Comparison of ENCODE assay signal across 27 cellular contexts in the genomic region with DNA sequence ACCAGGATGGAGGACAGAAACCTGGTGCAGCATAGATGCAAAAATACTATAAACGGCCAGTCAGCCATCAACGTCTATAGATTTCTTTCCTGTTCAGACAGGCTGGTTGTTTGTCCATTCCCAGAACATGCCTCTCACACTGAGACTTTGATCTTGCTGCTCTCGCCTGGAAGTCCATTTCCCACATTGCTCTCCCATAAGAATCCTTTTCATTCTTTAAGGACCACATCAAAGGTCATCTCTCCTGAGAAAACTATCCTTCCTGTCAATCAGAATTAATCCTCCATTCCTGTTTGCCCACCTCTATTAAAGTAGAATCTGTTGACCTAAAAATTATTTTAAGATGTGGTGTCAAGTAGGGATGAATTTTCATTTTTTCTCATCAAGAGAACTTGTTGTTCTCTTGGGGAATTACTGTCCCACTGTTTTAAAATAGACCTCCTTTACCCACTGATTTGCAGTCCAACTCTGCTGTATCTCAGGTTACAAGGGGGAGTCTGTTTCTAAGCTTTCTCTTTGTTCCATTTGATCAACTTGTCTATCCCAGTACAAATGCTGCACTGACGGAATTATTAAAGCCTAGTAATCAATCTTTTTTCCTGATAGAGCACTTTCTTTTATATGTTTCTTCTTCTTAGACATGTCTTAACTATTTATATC.
DNase-seq lines count a peak whose midpoint lies in the region; ATAC-seq and TF ChIP-seq lines count a peak whose summit lies in the region.
"Had no signal": no experiment of that assay in that cellular context is flagged by ENCODE, and none has a peak within 500 bp of the region (broad histone marks: within the 10 kb centered on the region; RNA-seq: fewer than 3 reads in every experiment).

No MANE protein-coding gene starts in this region.

- H3K9me3 Mint-ChIP-seq in neural progenitor cell: peaks cover 2% of the 10 kb centered on the region
- H3K9me3 Mint-ChIP-seq: activated T-helper 17 cell treated with anti-CD3 and anti-CD28 coated beads, Interleukin-2, amount 50 U/mL, for 72 hours; HFFc6; natural killer cell; stimulated activated effector memory CD8-positive, alpha-beta T cell treated with anti-CD3 and anti-CD28 coated beads, Interleukin-12 subunit alpha, Interleukin-12 subunit beta, amount 100 ng/mL, for 72 hours; T-cell had no signal

- H3K4me1 ChIP-seq in neural progenitor cell (peaks cover 12% of the 10 kb centered on the region), body of pancreas (no peaks in the 10 kb centered on the region), aorta (ENCODE audit: control insufficient read depth in 1 of 2, insufficient read depth in 2 of 2, low read length in 2 of 2) (peaks cover 0 to 5% of the 10 kb centered on the region in 2 donors)
- H3K4me1 ChIP-seq: suprapubic skin, vagina had no signal

- H3K4me1 Mint-ChIP-seq in neural progenitor cell: peaks cover 44% of the 10 kb centered on the region
- H3K4me1 Mint-ChIP-seq: activated naive CD4-positive, alpha-beta T cell treated with anti-CD3 and anti-CD28 coated beads, Interleukin-2, amount 50 U/mL, for 24 hours; activated T-helper 17 cell treated with anti-CD3 and anti-CD28 coated beads, Interleukin-2, amount 50 U/mL, for 72 hours; CD14-positive monocyte; natural killer cell; stimulated activated effector memory CD8-positive, alpha-beta T cell treated with anti-CD3 and anti-CD28 coated beads, Interleukin-12 subunit alpha, Interleukin-12 subunit beta, amount 100 ng/mL, for 72 hours had no signal

- peaks cover 2% of the 10 kb centered on the region for H3K27me3 Mint-ChIP-seq in neural progenitor cell (ENCODE audit: insufficient read depth, low read depth)
- H3K27me3 Mint-ChIP-seq: activated naive CD4-positive, alpha-beta T cell treated with anti-CD3 and anti-CD28 coated beads, Interleukin-2, amount 50 U/mL, for 24 hours; activated T-helper 17 cell treated with anti-CD3 and anti-CD28 coated beads, Interleukin-2, amount 50 U/mL, for 72 hours; T-cell had no signal

- H2AFZ ChIP-seq in neural progenitor cell (replicated peaks): no peak overlapping the region
- H2AFZ ChIP-seq: PC-9 had no signal

- no peak overlapping the region for H3K27ac ChIP-seq in neural progenitor cell
- H3K27ac ChIP-seq in body of pancreas: no peak overlapping the region
- H3K27ac ChIP-seq in aorta (ENCODE audit: low read depth in 1 of 2, low read length in 2 of 2): no peak overlapping the region
- H3K27ac ChIP-seq: epithelial cell of prostate, PC-9, suprapubic skin, vagina had no signal

- H4K20me1 ChIP-seq in neural progenitor cell (ENCODE audit: low read depth): no peaks in the 10 kb centered on the region

- no peaks in the 10 kb centered on the region for H3K9me3 ChIP-seq in neural progenitor cell (ENCODE audit: low read depth)
- H3K9me3 ChIP-seq in body of pancreas: no peaks in the 10 kb centered on the region
- H3K9me3 ChIP-seq in aorta (ENCODE audit: control insufficient read depth, low read length): no peaks in the 10 kb centered on the region
- H3K9me3 ChIP-seq: suprapubic skin, vagina had no signal

- H3K4me3 ChIP-seq in choroid plexus epithelial cell (ENCODE audit: low read depth, low read length) (no peak overlapping the region), neural progenitor cell (no peak overlapping the region), body of pancreas (no peak overlapping the region), aorta (ENCODE audit: low read length in 2 of 2) (no peak overlapping the region)
- H3K4me3 ChIP-seq: PC-9, suprapubic skin, vagina had no signal

- H3K36me3 ChIP-seq in neural progenitor cell (peaks cover 2% of the 10 kb centered on the region), body of pancreas (replicated peaks in 1 of 2; ENCODE audit: insufficient read depth in 1 of 2, low read depth in 2 of 2) (no peaks in the 10 kb centered on the region), aorta (ENCODE audit: control insufficient read depth in 1 of 2, insufficient read depth in 2 of 2, low read length in 1 of 2) (no peaks in the 10 kb centered on the region)
- H3K36me3 ChIP-seq: vagina had no signal

- peaks cover 6% of the 10 kb centered on the region for H3K36me3 Mint-ChIP-seq in neural progenitor cell
- H3K36me3 Mint-ChIP-seq: CD14-positive monocyte, natural killer cell had no signal

- 72 to 76% methylated on average over 4 of the region's 4 CpGs for WGBS in body of pancreas, 2 donors
- 77 to 85% methylated on average over 4 of the region's 4 CpGs for WGBS in aorta, 2 donors

- H3K4me3 Mint-ChIP-seq in neural progenitor cell: peak overlapping the region; percentile 44
- H3K4me3 Mint-ChIP-seq: activated naive CD4-positive, alpha-beta T cell treated with anti-CD3 and anti-CD28 coated beads, Interleukin-2, amount 50 U/mL, for 24 hours; activated T-helper 17 cell treated with anti-CD3 and anti-CD28 coated beads, Interleukin-2, amount 50 U/mL, for 72 hours; CD14-positive monocyte; HFFc6; natural killer cell; stimulated activated effector memory CD8-positive, alpha-beta T cell treated with anti-CD3 and anti-CD28 coated beads, Interleukin-12 subunit alpha, Interleukin-12 subunit beta, amount 100 ng/mL, for 72 hours; T-cell had no signal

- no peaks in the 10 kb centered on the region for H3K79me2 ChIP-seq in neural progenitor cell (ENCODE audit: low read depth)

- ATAC-seq in body of pancreas: no peak
- ATAC-seq in aorta (ENCODE audit: low FRiP score): no peak
- ATAC-seq in GM19397 (IDR thresholded peaks at IDR 0.05; ENCODE audit: unreplicated experiment): no peak
- ATAC-seq: activated T-helper 17 cell treated with anti-CD3 and anti-CD28 coated beads, Interleukin-2, amount 50 U/mL, for 72 hours; left colon; natural killer cell; stimulated activated effector memory CD8-positive, alpha-beta T cell treated with anti-CD3 and anti-CD28 coated beads, Interleukin-12 subunit alpha, Interleukin-12 subunit beta, amount 100 ng/mL, for 72 hours; T-cell had no signal

- H3F3A ChIP-seq in neural progenitor cell (ENCODE audit: low read depth): peaks cover 8% of the 10 kb centered on the region

- TF ChIP-seq POLR2A in body of pancreas (IDR thresholded peaks at IDR 0.05): no peak

- no peak overlapping the region for H3K9ac ChIP-seq in neural progenitor cell

- peak overlapping the region; percentile 98 for H3K27ac Mint-ChIP-seq in neural progenitor cell
- H3K27ac Mint-ChIP-seq: activated naive CD4-positive, alpha-beta T cell treated with anti-CD3 and anti-CD28 coated beads, Interleukin-2, amount 50 U/mL, for 24 hours; activated T-helper 17 cell treated with anti-CD3 and anti-CD28 coated beads, Interleukin-2, amount 50 U/mL, for 72 hours; CD14-positive monocyte; HFFc6; natural killer cell; stimulated activated effector memory CD8-positive, alpha-beta T cell treated with anti-CD3 and anti-CD28 coated beads, Interleukin-12 subunit alpha, Interleukin-12 subunit beta, amount 100 ng/mL, for 72 hours; T-cell had no signal

- H3K27me3 ChIP-seq in neural progenitor cell: no peaks in the 10 kb centered on the region
- H3K27me3 ChIP-seq in body of pancreas: no peaks in the 10 kb centered on the region
- H3K27me3 ChIP-seq in aorta (ENCODE audit: control insufficient read depth in 1 of 2, insufficient read depth in 2 of 2, low read length in 1 of 2): no peaks in the 10 kb centered on the region
- H3K27me3 ChIP-seq: suprapubic skin, vagina had no signal

- peak overlapping the region; percentile 25 for H3K4me2 ChIP-seq in neural progenitor cell
- H3K4me2 ChIP-seq: PC-9 had no signal

- intact Hi-C loops in body of pancreas (cut with DNase I) (no loop called here), aorta (cut with DNase I) (no loop called here)

- DNase-seq in NCI-H2227 (lab: John Stamatoyannopoulos, UW; ENCODE audit: unreplicated experiment) (peak; percentile 5), choroid plexus epithelial cell (ENCODE audit: low read depth) (peak; percentile 4), neural progenitor cell (ENCODE audit: low spot score) (peak; percentile 15), smooth muscle cell of the brain vasculature (ENCODE audit: low read depth, low spot score) (peak; percentile 23), body of pancreas (no peak), aorta (no peak)
- DNase-seq: activated CD4-positive, alpha-beta T cell treated with anti-CD3 and anti-CD28 coated beads, Interleukin-2, amount 50 U/mL, for 48 hours; activated CD8-positive, alpha-beta memory T cell treated with anti-CD3 and anti-CD28 coated beads, Interleukin-2, amount 50 U/mL, for 4 hours; EL; HFFc6; left colon; natural killer cell; NCI-H1436 treated with DMSO at 0.1 percent for 48 hours; NCI-H2107; NCI-H524; NK-92 treated with Interleukin-12 subunit alpha and Interleukin-12 subunit beta, amount 100 ng/mL, for 24 hours; PC-9; small intestine; T-cell had no signal

- TF ChIP-seq CTCF in choroid plexus epithelial cell (conservative IDR thresholded peaks at IDR 0.05; ENCODE audit: low read depth, low read length) (no peak), neural progenitor cell (IDR thresholded peaks at IDR 0.05) (no peak), body of pancreas (IDR thresholded peaks at IDR 0.05) (no peak)

Comparison
In these comparisons a context has a peak if more than half of its experiments do, and no peak if none do; other contexts are left out.
1. DNase-seq: peak in NCI-H2227 (single experiment), choroid plexus epithelial cell (single experiment), neural progenitor cell (single experiment) and smooth muscle cell of the brain vasculature (single experiment); none in body of pancreas (0 of 4) and aorta (0 of 2).